Comparison of ENCODE assay signal across 8 cellular contexts in genomic region chr11:117316197-117316961, GRCh38. TPM values are rescaled to one million over a fixed set of nuclear protein-coding genes. Genes with fewer than 3 reads are reported as not detected.
A peak's percentile ranks its signal among the peaks of the same experiment; 100 is the strongest.
DNase-seq lines count a peak whose midpoint lies in the region; ATAC-seq and TF ChIP-seq lines count a peak whose summit lies in the region.

BACE1 (minus strand) TSS chr11:117316256; CDS start chr11:117315795, 461 bp downstream.

- intact Hi-C loops in CD8-positive, alpha-beta T cell (cut with DNase I, micrococcal nuclease) = no loop called here
- intact Hi-C loops in left ventricle myocardium superior (cut with micrococcal nuclease) = no loop called here

- H3K4me2 ChIP-seq in osteoblast (ENCODE audit: insufficient read depth, low read length) = peak within 1 kb of the TSS; percentile 98

- no peaks in the 10 kb centered on the region for H3K9me3 ChIP-seq in CD8-positive, alpha-beta T cell (ENCODE audit: low read length)
- no peaks in the 10 kb centered on the region for H3K9me3 ChIP-seq in osteoblast (ENCODE audit: low read depth, low read length)

- peaks cover 16% of the 10 kb centered on the region for H3K27me3 ChIP-seq in CD8-positive, alpha-beta T cell (ENCODE audit: insufficient read depth, low read length)
- H3K27me3 ChIP-seq in osteoblast (ENCODE audit: insufficient read depth, low read length) = no peaks in the 10 kb centered on the region

- H3K36me3 Mint-ChIP-seq in CD8-positive, alpha-beta T cell = no peaks in the 10 kb centered on the region

- H3K4me3 Mint-ChIP-seq in CD8-positive, alpha-beta T cell = peak within 1 kb of the TSS; percentile 87

- H3K27ac Mint-ChIP-seq in CD8-positive, alpha-beta T cell = no peak within 1 kb of the TSS

- H2AFZ ChIP-seq in osteoblast (ENCODE audit: low read length) = peak within 1 kb of the TSS; percentile 94

- H4K20me1 ChIP-seq in osteoblast (ENCODE audit: insufficient read depth, low read length) = peaks cover 16% of the 10 kb centered on the region

- no peak for TF ChIP-seq CTCF in CD8-positive, alpha-beta T cell (IDR thresholded peaks at IDR 0.05)
- peak; percentile 52 for TF ChIP-seq CTCF in astrocyte of the cerebellum (IDR thresholded peaks at IDR 0.05; ENCODE audit: low read depth, low read length, missing control alignments)
- TF ChIP-seq CTCF in osteoblast (IDR thresholded peaks at IDR 0.05; ENCODE audit: extremely low read depth, low read depth, low read length) = peak; percentile 41

- in situ Hi-C loops in astrocyte of the cerebellum (cut with HindIII; ENCODE audit: low sequenced_read_pairs) = loop anchor here (5.0 kb wide), 1 partner anchor 74 kb away; no protein-coding TSS in a partner anchor

- CTCF ChIA-PET in CD8-positive, alpha-beta T cell (lab: Charles Lee) = interaction anchor here (1.6 kb wide), 1 partner anchor 14 kb away, joined by 5 read pairs; no protein-coding TSS in a partner anchor

- POLR2A ChIA-PET in CD8-positive, alpha-beta T cell (lab: Charles Lee) = no interaction called here

- H3K4me1 Mint-ChIP-seq in CD8-positive, alpha-beta T cell (ENCODE audit: low read depth) = peaks cover 13% of the 10 kb centered on the region

- peaks cover 12% of the 10 kb centered on the region for H3K4me1 ChIP-seq in CD8-positive, alpha-beta T cell (ENCODE audit: insufficient read depth, low read length)
- H3K4me1 ChIP-seq in osteoblast (ENCODE audit: insufficient read depth, low read length) = peaks cover 27% of the 10 kb centered on the region

- peaks cover 34% of the 10 kb centered on the region for H3K27me3 Mint-ChIP-seq in CD8-positive, alpha-beta T cell (ENCODE audit: low read depth)

- no peak for ATAC-seq in CD8-positive, alpha-beta T cell
- peak; percentile 97 for ATAC-seq in left ventricle myocardium superior
- ATAC-seq in GM18909 (IDR thresholded peaks at IDR 0.05; ENCODE audit: poor library complexity, unreplicated experiment) = no peak

- H3K36me3 ChIP-seq in CD8-positive, alpha-beta T cell (ENCODE audit: insufficient read depth, low read length) = no peaks in the 10 kb centered on the region
- no peaks in the 10 kb centered on the region for H3K36me3 ChIP-seq in osteoblast (ENCODE audit: insufficient read depth, low read length)

- no peak within 1 kb of the TSS for H3K27ac ChIP-seq in CD8-positive, alpha-beta T cell (ENCODE audit: low read depth, low read length)
- peak within 1 kb of the TSS; percentile 51 for H3K27ac ChIP-seq in osteoblast (ENCODE audit: low read depth, low read length)

- DNase-seq in CD8-positive, alpha-beta T cell = peak in 1 of 7 experiments; percentile 18
- DNase-seq in HS-5 (ENCODE audit: low read depth) (peak; percentile 60), NOMO-1 treated with dmso at 0.1 percent for 144 hours (lab: John Stamatoyannopoulos, UW; ENCODE audit: unreplicated experiment) (peak; percentile 15), astrocyte of the cerebellum (ENCODE audit: low read depth) (peak; percentile 66), left ventricle myocardium superior (peak; percentile 87), osteoblast (ENCODE audit: insufficient read length, low spot score, missing footprints) (peak; percentile 98), cortex of kidney (lab: John Stamatoyannopoulos, UW) (no peak)

- no peaks in the 10 kb centered on the region for H3K9me3 Mint-ChIP-seq in CD8-positive, alpha-beta T cell

- H3K4me3 ChIP-seq in CD8-positive, alpha-beta T cell (ENCODE audit: low read depth, low read length) = peak within 1 kb of the TSS; percentile 35
- peak within 1 kb of the TSS; percentile 86 for H3K4me3 ChIP-seq in astrocyte of the cerebellum (ENCODE audit: low read depth, low read length)
- H3K4me3 ChIP-seq in osteoblast (ENCODE audit: insufficient read depth, low read length) = peak within 1 kb of the TSS; percentile 74

- peaks cover 26% of the 10 kb centered on the region for H3K79me2 ChIP-seq in osteoblast (ENCODE audit: insufficient read depth, low read length)

RNA-seq across cellular contexts. Expression of gene BACE1, which starts in this region (rescaled TPM):
- total RNA-seq in CD8-positive, alpha-beta T cell = under 1 TPM; 0.39 to 0.60 TPM
- total RNA-seq in left ventricle myocardium superior = 14.9 TPM
- 45.6 and 52.7 TPM in 2 replicates for total RNA-seq in osteoblast

Comparison
In these comparisons a context has a peak if more than half of its experiments do, and no peak if none do; other contexts are left out.
1. H3K4me3 ChIP-seq: peak in every context shown above with its lines; median percentile 86 in astrocyte of the cerebellum; 74 in osteoblast; 35 in CD8-positive, alpha-beta T cell.